In genomic region chr18:49447810-49448745, GRCh38 we compare ENCODE assay signal across 9 cellular contexts. TPM values are rescaled to one million over a fixed set of nuclear protein-coding genes. Genes with fewer than 3 reads are reported as not detected.
DNase-seq lines count a peak whose midpoint lies in the region; ATAC-seq, FAIRE-seq and TF ChIP-seq lines count a peak whose summit lies in the region.
"Had no signal": no experiment of that assay in that cellular context is flagged by ENCODE, and none has a peak within 500 bp of the region (broad histone marks: within the 10 kb centered on the region; RNA-seq: fewer than 3 reads in every experiment).

No MANE protein-coding gene starts in this region.

- no peaks in the 10 kb centered on the region for H3K36me3 ChIP-seq in right atrium auricular region

- H3K9me3 Mint-ChIP-seq in activated T-helper 17 cell treated with anti-CD3 and anti-CD28 coated beads, Interleukin-2, amount 50 U/mL, for 72 hours = peaks cover 3% of the 10 kb centered on the region

- H3K27ac Mint-ChIP-seq in activated T-helper 17 cell treated with anti-CD3 and anti-CD28 coated beads, Interleukin-2, amount 50 U/mL, for 72 hours = peak overlapping the region; percentile 14

- DNase-seq in AG10803 (ENCODE audit: low read depth) (peak; percentile 70), H54 (ENCODE audit: insufficient read length, low spot score) (no peak), NCI-H82 (lab: John Stamatoyannopoulos, UW) (peak; percentile 90), right atrium auricular region (ENCODE audit: low spot score) (no peak), HuH-7.5 (ENCODE audit: low spot score) (no peak)
- DNase-seq in stimulated activated CD4-positive, alpha-beta T cell treated with anti-CD3 and anti-CD28 coated beads, TNF-alpha, amount 100 ng/mL, for 4 hours (ENCODE audit: low read depth in 3 of 3) = peak in 2 of 3 experiments; percentile 8 to 11

- TF ChIP-seq CTCF in AG10803 (conservative IDR thresholded peaks at IDR 0.05; ENCODE audit: low read length) (peak; percentile 58), right atrium auricular region (IDR thresholded peaks at IDR 0.05) (peak; percentile 19 to 60)

- peaks cover 16% of the 10 kb centered on the region for H3K36me3 Mint-ChIP-seq in activated T-helper 17 cell treated with anti-CD3 and anti-CD28 coated beads, Interleukin-2, amount 50 U/mL, for 72 hours (ENCODE audit: low read depth)

- H3K4me1 ChIP-seq in right atrium auricular region = no peaks in the 10 kb centered on the region

- TF ChIP-seq POLR2A in H54 (IDR thresholded peaks at IDR 0.05; ENCODE audit: low read depth, low read length) = no peak

- peak; percentile 57 for FAIRE-seq in H54 (lab: Jason Lieb, UNC)
- FAIRE-seq: islet of Langerhans had no signal

- H3K4me3 Mint-ChIP-seq in activated T-helper 17 cell treated with anti-CD3 and anti-CD28 coated beads, Interleukin-2, amount 50 U/mL, for 72 hours = no peak overlapping the region

- no peaks in the 10 kb centered on the region for H3K27me3 ChIP-seq in right atrium auricular region

- peaks cover 8 to 35% of the 10 kb centered on the region in 2 donors for H3K9me3 ChIP-seq in right atrium auricular region

- H3K27ac ChIP-seq in right atrium auricular region = no peak overlapping the region

- peaks cover 11% of the 10 kb centered on the region for H3K4me1 Mint-ChIP-seq in activated T-helper 17 cell treated with anti-CD3 and anti-CD28 coated beads, Interleukin-2, amount 50 U/mL, for 72 hours

- H3K4me3 ChIP-seq in AG10803 (ENCODE audit: low read length) (no peak overlapping the region), right atrium auricular region (no peak overlapping the region)

- H3K27me3 Mint-ChIP-seq in activated T-helper 17 cell treated with anti-CD3 and anti-CD28 coated beads, Interleukin-2, amount 50 U/mL, for 72 hours = no peaks in the 10 kb centered on the region

- ATAC-seq in activated T-helper 17 cell treated with anti-CD3 and anti-CD28 coated beads, Interleukin-2, amount 50 U/mL, for 72 hours (replicated peaks) = peak; percentile 86
- no peak for ATAC-seq in GM19395 (IDR thresholded peaks at IDR 0.05; ENCODE audit: unreplicated experiment)

RNA-seq across cellular contexts. Expression of gene DYM, which starts 12.4 kb away (rescaled TPM):
- total RNA-seq in activated T-helper 17 cell treated with anti-CD3 and anti-CD28 coated beads, Interleukin-2, amount 50 U/mL, for 72 hours = 10 to 100 TPM; 77.1 to 81.1 TPM
- 10 to 100 TPM; 23.5 to 28.7 TPM for total RNA-seq in right atrium auricular region

RNA-seq across cellular contexts. Expression of gene C18orf32, which starts 39.0 kb away (rescaled TPM):
- 10 to 100 TPM; 15.6 to 17.4 TPM for total RNA-seq in activated T-helper 17 cell treated with anti-CD3 and anti-CD28 coated beads, Interleukin-2, amount 50 U/mL, for 72 hours
- total RNA-seq in right atrium auricular region = 10 to 100 TPM; 36.0 to 59.9 TPM

RNA-seq across cellular contexts. Expression of gene RPL17, which starts 44.2 kb away (rescaled TPM):
- 1,000 to 10,000 TPM; 1,803 to 1,918 TPM for total RNA-seq in activated T-helper 17 cell treated with anti-CD3 and anti-CD28 coated beads, Interleukin-2, amount 50 U/mL, for 72 hours
- 1,000 to 10,000 TPM in 1 of 2 donors, 100 to 1,000 TPM in 1; 655 to 1,304 TPM for total RNA-seq in right atrium auricular region

Comparison
In these comparisons a context has a peak if more than half of its experiments do, and no peak if none do; other contexts are left out.
1. DNase-seq: peak in AG10803 (single experiment), NCI-H82 (single experiment) and stimulated activated CD4-positive, alpha-beta T cell treated with anti-CD3 and anti-CD28 coated beads, TNF-alpha, amount 100 ng/mL, for 4 hours (2 of 3); none in H54 (single experiment), right atrium auricular region (single experiment) and HuH-7.5 (single experiment).